7 cellular contexts compared by ENCODE assay signal in the genomic region with DNA sequence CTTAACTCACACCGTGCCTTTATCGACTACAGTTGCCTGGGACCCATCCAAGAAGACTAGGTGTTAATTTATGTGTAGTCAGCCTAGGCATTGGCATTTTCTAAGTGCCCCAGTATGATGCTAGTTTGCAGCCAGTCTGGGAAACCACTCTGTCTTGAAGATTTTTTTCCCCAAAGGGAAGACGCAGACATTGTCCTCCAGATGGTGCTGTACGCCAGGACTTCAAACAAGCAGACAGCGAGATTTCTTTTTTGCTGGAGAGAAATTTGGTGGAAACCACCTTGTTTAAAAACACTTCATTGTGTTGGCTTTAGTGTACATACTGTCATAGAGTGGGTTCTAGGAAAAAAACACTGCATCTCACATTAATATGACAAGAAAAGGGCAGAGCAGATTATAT. TPM values are rescaled to one million over a fixed set of nuclear protein-coding genes. Genes with fewer than 3 reads are reported as not detected.
DNase-seq lines count a peak whose midpoint lies in the region; ATAC-seq and TF ChIP-seq lines count a peak whose summit lies in the region.

No MANE protein-coding gene starts in this region.

- peak overlapping the region; percentile 98 for H3K9ac ChIP-seq in OCI-LY1 (ENCODE audit: low read length)

- H3K27me3 Mint-ChIP-seq in type B pancreatic cell: no peaks in the 10 kb centered on the region

- H3K9me3 ChIP-seq in DOHH2 (ENCODE audit: control insufficient read depth, insufficient read depth, low read length): no peaks in the 10 kb centered on the region
- H3K9me3 ChIP-seq in OCI-LY1 (ENCODE audit: low read length): no peaks in the 10 kb centered on the region

- DNase-seq in fibroblast of pulmonary artery (ENCODE audit: low read depth): peak; percentile 64
- DNase-seq in type B pancreatic cell (ENCODE audit: extremely low spot score, unreplicated experiment): no peak
- DNase-seq in lower leg skin (ENCODE audit: low spot score in 2 of 2): no peak
- DNase-seq in dedifferentiated amniotic fluid mesenchymal stem cell (ENCODE audit: extremely low spot score): no peak

- intact Hi-C loops in lower leg skin (cut with DNase I; ENCODE audit: low total_unique reads): no loop called here

- TF ChIP-seq CTCF in DOHH2 (IDR thresholded peaks at IDR 0.05; ENCODE audit: low read depth, low read length, poor library complexity, severe bottlenecking): peak; percentile 76
- peak; percentile 73 for TF ChIP-seq CTCF in OCI-LY1 (IDR thresholded peaks at IDR 0.05; ENCODE audit: low read length)
- TF ChIP-seq CTCF in fibroblast of pulmonary artery (IDR thresholded peaks at IDR 0.05; ENCODE audit: low read length, missing control alignments): peak; percentile 61
- peak; percentile 75 for TF ChIP-seq CTCF in type B pancreatic cell (conservative IDR thresholded peaks at IDR 0.05)
- no peak for TF ChIP-seq CTCF in lower leg skin (IDR thresholded peaks at IDR 0.05)

- H3K4me2 ChIP-seq in DOHH2 (ENCODE audit: low read length): peak overlapping the region; percentile 78
- H3K4me2 ChIP-seq in OCI-LY1 (ENCODE audit: low read length): peak overlapping the region; percentile 97

- H4K20me1 ChIP-seq in DOHH2 (ENCODE audit: control insufficient read depth, insufficient read depth, low read depth, low read length) (no peaks in the 10 kb centered on the region), OCI-LY1 (ENCODE audit: insufficient read depth, low read length) (no peaks in the 10 kb centered on the region)

- H3K36me3 ChIP-seq in DOHH2 (ENCODE audit: control insufficient read depth, low read length): peaks cover 16% of the 10 kb centered on the region; the same call in 1 of the 2 replicates
- peaks cover 48% of the 10 kb centered on the region for H3K36me3 ChIP-seq in OCI-LY1 (ENCODE audit: insufficient read depth, low read length)

- H3K27ac Mint-ChIP-seq in type B pancreatic cell: no peak overlapping the region

- ATAC-seq in HG03432 (IDR thresholded peaks at IDR 0.05; ENCODE audit: unreplicated experiment): peak; percentile 35

- no peak for TF ChIP-seq POLR2A in lower leg skin (IDR thresholded peaks at IDR 0.05)

- H3K4me3 ChIP-seq in DOHH2 (ENCODE audit: low read length): no peak overlapping the region; the same call in 1 of the 2 replicates
- peak overlapping the region; percentile 93 for H3K4me3 ChIP-seq in OCI-LY1 (ENCODE audit: low read depth, low read length, poor library complexity, severe bottlenecking)
- H3K4me3 ChIP-seq in fibroblast of pulmonary artery (replicated peaks; ENCODE audit: low read depth, low read length): no peak overlapping the region
- H3K4me3 ChIP-seq in lower leg skin (ENCODE audit: low read depth, poor library complexity, severe bottlenecking): no peak overlapping the region

- H3K36me3 Mint-ChIP-seq in type B pancreatic cell: peaks cover 8% of the 10 kb centered on the region

- H3K79me2 ChIP-seq in DOHH2 (ENCODE audit: control insufficient read depth, low read length): peaks cover 5% of the 10 kb centered on the region
- H3K79me2 ChIP-seq in OCI-LY1 (ENCODE audit: insufficient read depth, low read length): peaks cover 32% of the 10 kb centered on the region

- H3K4me1 ChIP-seq in DOHH2 (ENCODE audit: control insufficient read depth, low read length) (peaks cover 61% of the 10 kb centered on the region), OCI-LY1 (ENCODE audit: insufficient read depth, low read length, severe bottlenecking) (peaks cover 55% of the 10 kb centered on the region)

- H2AFZ ChIP-seq in OCI-LY1 (ENCODE audit: low read length): no peak overlapping the region

- no peak overlapping the region for H3K4me3 Mint-ChIP-seq in type B pancreatic cell

- 65 to 70% methylated on average over 5 of the region's 5 CpGs for WGBS in lower leg skin, 2 donors

- H3K27me3 ChIP-seq in DOHH2 (ENCODE audit: control insufficient read depth, low read length) (no peaks in the 10 kb centered on the region), OCI-LY1 (ENCODE audit: insufficient read depth, low read length) (no peaks in the 10 kb centered on the region)

- H3F3A ChIP-seq in DOHH2 (ENCODE audit: control insufficient read depth, insufficient read depth) (peaks cover 8% of the 10 kb centered on the region), OCI-LY1 (ENCODE audit: insufficient read depth, low read length) (no peaks in the 10 kb centered on the region)

- no peaks in the 10 kb centered on the region for H3K9me2 ChIP-seq in DOHH2 (replicated peaks; ENCODE audit: control insufficient read depth, low read length)
- no peaks in the 10 kb centered on the region for H3K9me2 ChIP-seq in OCI-LY1 (ENCODE audit: low read depth, low read length)

- H3K9me3 Mint-ChIP-seq in type B pancreatic cell: no peaks in the 10 kb centered on the region

- H3K27ac ChIP-seq in DOHH2 (ENCODE audit: low read depth, low read length): no peak overlapping the region
- H3K27ac ChIP-seq in OCI-LY1 (ENCODE audit: low read depth, low read length, poor library complexity, severe bottlenecking): peak overlapping the region; percentile 99

- H3K4me1 Mint-ChIP-seq in type B pancreatic cell (ENCODE audit: unreplicated experiment): peaks cover 9% of the 10 kb centered on the region

RNA-seq across cellular contexts. Expression of a gene that starts 30.0 kb away (rescaled TPM):
- total RNA-seq in type B pancreatic cell (ENCODE audit: low replicate concordance) (9.6 and 14.7 TPM in 2 replicates), lower leg skin (10 to 100 TPM; 10.9 to 16.5 (median 14.3) TPM)

RNA-seq across cellular contexts. Expression of a gene that starts 35.4 kb away (rescaled TPM):
- 1.2 and 3.8 TPM in 2 replicates for total RNA-seq in type B pancreatic cell (ENCODE audit: low replicate concordance)
- 10 to 100 TPM; 24.4 to 69.6 (median 50.8) TPM for total RNA-seq in lower leg skin

Comparison
In these comparisons a context has a peak if more than half of its experiments do, and no peak if none do; other contexts are left out.
1. CTCF ChIP-seq: peak in DOHH2 (single experiment), OCI-LY1 (single experiment), fibroblast of pulmonary artery (single experiment) and type B pancreatic cell (single experiment); none in lower leg skin (0 of 3).